In genomic region chr2:111838992-111839391, GRCh38 we compare ENCODE assay signal across 7 cellular contexts. TPM values are rescaled to one million over a fixed set of nuclear protein-coding genes. Genes with fewer than 3 reads are reported as not detected.
DNase-seq lines count a peak whose midpoint lies in the region; ATAC-seq and TF ChIP-seq lines count a peak whose summit lies in the region.
"Not testable (repeated sequence)": the region's sequence is repeated elsewhere in the genome, so short reads cannot be mapped to it uniquely, and the experiment has no call there.

No MANE protein-coding gene starts in this region.

- not testable (repeated sequence) for DNase-seq in CD8-positive, alpha-beta memory T cell; T-helper 17 cell; activated CD8-positive, alpha-beta memory T cell treated with anti-CD3 and anti-CD28 coated beads, Interleukin-2, amount 10 ng/mL, durations not matched to agents 7 days and 5 days; MCF 10A (ENCODE audit: unreplicated experiment); immature natural killer cell; nephron progenitor cell; stimulated activated effector memory CD8-positive, alpha-beta T cell treated with anti-CD3 and anti-CD28 coated beads, Interleukin-12 subunit alpha, Interleukin-12 subunit beta, amount 100 ng/mL, for 72 hours (ENCODE audit: low spot score in 2 of 2)

- not testable (repeated sequence) for ATAC-seq in T-helper 17 cell; activated CD8-positive, alpha-beta memory T cell treated with anti-CD3 and anti-CD28 coated beads, Interleukin-2, amount 10 ng/mL, durations not matched to agents 7 days and 5 days; stimulated activated effector memory CD8-positive, alpha-beta T cell treated with anti-CD3 and anti-CD28 coated beads, Interleukin-12 subunit alpha, Interleukin-12 subunit beta, amount 100 ng/mL, for 72 hours

- peaks cover 0 to 55% (median 8%) of the 10 kb centered on the region in 3 donors for H3K36me3 Mint-ChIP-seq in CD8-positive, alpha-beta memory T cell
- H3K36me3 Mint-ChIP-seq in T-helper 17 cell (ENCODE audit: low read depth) = not testable (repeated sequence)
- peaks cover 29% of the 10 kb centered on the region for H3K36me3 Mint-ChIP-seq in activated CD8-positive, alpha-beta memory T cell treated with anti-CD3 and anti-CD28 coated beads, Interleukin-2, amount 10 ng/mL, durations not matched to agents 7 days and 5 days
- H3K36me3 Mint-ChIP-seq in MCF 10A (ENCODE audit: insufficient read depth, unreplicated experiment) = peaks cover 60% of the 10 kb centered on the region
- H3K36me3 Mint-ChIP-seq in immature natural killer cell = peaks cover 11 to 31% (median 18%) of the 10 kb centered on the region in 3 donors
- H3K36me3 Mint-ChIP-seq in nephron progenitor cell (ENCODE audit: low read depth) = peaks cover 58% of the 10 kb centered on the region
- peaks cover 89% of the 10 kb centered on the region for H3K36me3 Mint-ChIP-seq in stimulated activated effector memory CD8-positive, alpha-beta T cell treated with anti-CD3 and anti-CD28 coated beads, Interleukin-12 subunit alpha, Interleukin-12 subunit beta, amount 100 ng/mL, for 72 hours

- not testable (repeated sequence) for H3K4me1 ChIP-seq in CD8-positive, alpha-beta memory T cell (ENCODE audit: insufficient read depth, low read length)

- peak overlapping the region in 6 of 8 donors; percentile 6 to 87 (median 58) for H3K27ac Mint-ChIP-seq in CD8-positive, alpha-beta memory T cell
- H3K27ac Mint-ChIP-seq in T-helper 17 cell = peak overlapping the region; percentile 61
- peak overlapping the region; percentile 37 for H3K27ac Mint-ChIP-seq in activated CD8-positive, alpha-beta memory T cell treated with anti-CD3 and anti-CD28 coated beads, Interleukin-2, amount 10 ng/mL, durations not matched to agents 7 days and 5 days
- peak overlapping the region; percentile 23 for H3K27ac Mint-ChIP-seq in MCF 10A (ENCODE audit: low read depth, unreplicated experiment)
- peak overlapping the region in 4 of 6 donors; percentile 1 to 54 (median 36) for H3K27ac Mint-ChIP-seq in immature natural killer cell
- peak overlapping the region; percentile 87 for H3K27ac Mint-ChIP-seq in nephron progenitor cell
- H3K27ac Mint-ChIP-seq in stimulated activated effector memory CD8-positive, alpha-beta T cell treated with anti-CD3 and anti-CD28 coated beads, Interleukin-12 subunit alpha, Interleukin-12 subunit beta, amount 100 ng/mL, for 72 hours = peak overlapping the region; percentile 62

- intact Hi-C loops in MCF 10A (cut with micrococcal nuclease) = not testable (repeated sequence)

- not testable (repeated sequence) for H3K27ac ChIP-seq in CD8-positive, alpha-beta memory T cell (ENCODE audit: low read depth, low read length)

- not testable (repeated sequence) for H3K4me3 Mint-ChIP-seq in CD8-positive, alpha-beta memory T cell; T-helper 17 cell; activated CD8-positive, alpha-beta memory T cell treated with anti-CD3 and anti-CD28 coated beads, Interleukin-2, amount 10 ng/mL, durations not matched to agents 7 days and 5 days; MCF 10A (ENCODE audit: unreplicated experiment); immature natural killer cell; nephron progenitor cell; stimulated activated effector memory CD8-positive, alpha-beta T cell treated with anti-CD3 and anti-CD28 coated beads, Interleukin-12 subunit alpha, Interleukin-12 subunit beta, amount 100 ng/mL, for 72 hours

- not testable (repeated sequence) for H3K27me3 ChIP-seq in CD8-positive, alpha-beta memory T cell (ENCODE audit: insufficient read depth, low read length, poor library complexity, severe bottlenecking)

- H3K4me3 ChIP-seq in CD8-positive, alpha-beta memory T cell (ENCODE audit: low read length) = not testable (repeated sequence)

- H3K9me3 Mint-ChIP-seq in CD8-positive, alpha-beta memory T cell; activated CD8-positive, alpha-beta memory T cell treated with anti-CD3 and anti-CD28 coated beads, Interleukin-2, amount 10 ng/mL, durations not matched to agents 7 days and 5 days (ENCODE audit: low read depth); MCF 10A (ENCODE audit: unreplicated experiment); immature natural killer cell; nephron progenitor cell; stimulated activated effector memory CD8-positive, alpha-beta T cell treated with anti-CD3 and anti-CD28 coated beads, Interleukin-12 subunit alpha, Interleukin-12 subunit beta, amount 100 ng/mL, for 72 hours: not testable (repeated sequence)

- TF ChIP-seq CTCF in MCF 10A (IDR thresholded peaks at IDR 0.05; ENCODE audit: unreplicated experiment); nephron progenitor cell (IDR thresholded peaks at IDR 0.05): not testable (repeated sequence)

- not testable (repeated sequence) for H3K36me3 ChIP-seq in CD8-positive, alpha-beta memory T cell (ENCODE audit: insufficient read depth, low read length)

- H3K27me3 Mint-ChIP-seq in CD8-positive, alpha-beta memory T cell; T-helper 17 cell; activated CD8-positive, alpha-beta memory T cell treated with anti-CD3 and anti-CD28 coated beads, Interleukin-2, amount 10 ng/mL, durations not matched to agents 7 days and 5 days; MCF 10A (ENCODE audit: insufficient read depth, unreplicated experiment); immature natural killer cell (ENCODE audit: low read depth in 3 of 3); nephron progenitor cell (ENCODE audit: low read depth, poor library complexity): not testable (repeated sequence)

- POLR2A ChIA-PET in CD8-positive, alpha-beta memory T cell (lab: Charles Lee); MCF 10A (lab: Yijun Ruan, JAX): not testable (repeated sequence)

- not testable (repeated sequence) for H3K9me3 ChIP-seq in CD8-positive, alpha-beta memory T cell (ENCODE audit: low read length); T-helper 17 cell (ENCODE audit: control insufficient read depth, low read length, poor library complexity, severe bottlenecking)

- CTCF ChIA-PET in CD8-positive, alpha-beta memory T cell (lab: Charles Lee); activated CD8-positive, alpha-beta memory T cell treated with anti-CD3 and anti-CD28 coated beads, Interleukin-2, amount 10 ng/mL, durations not matched to agents 7 days and 5 days (lab: Charles Lee); MCF 10A (lab: Yijun Ruan, JAX): not testable (repeated sequence)

- peaks cover 0 to 18% (median 6%) of the 10 kb centered on the region in 3 donors for H3K4me1 Mint-ChIP-seq in CD8-positive, alpha-beta memory T cell
- H3K4me1 Mint-ChIP-seq in T-helper 17 cell (peaks cover 11% of the 10 kb centered on the region), immature natural killer cell (peaks cover 2 to 11% of the 10 kb centered on the region in 2 donors)
- H3K4me1 Mint-ChIP-seq in activated CD8-positive, alpha-beta memory T cell treated with anti-CD3 and anti-CD28 coated beads, Interleukin-2, amount 10 ng/mL, durations not matched to agents 7 days and 5 days = peaks cover 15% of the 10 kb centered on the region
- H3K4me1 Mint-ChIP-seq in MCF 10A (ENCODE audit: insufficient read depth, unreplicated experiment); nephron progenitor cell; stimulated activated effector memory CD8-positive, alpha-beta T cell treated with anti-CD3 and anti-CD28 coated beads, Interleukin-12 subunit alpha, Interleukin-12 subunit beta, amount 100 ng/mL, for 72 hours: not testable (repeated sequence)

- BruUV-seq in MCF 10A (replicated peaks; lab: Mats Ljungman, UMichigan) = not testable (repeated sequence)

RNA-seq across cellular contexts. Expression of gene ANAPC1, which starts 45.0 kb away (rescaled TPM):
- total RNA-seq in CD8-positive, alpha-beta memory T cell = 100 to 1,000 TPM; 128 to 131 TPM
- polyA plus RNA-seq in CD8-positive, alpha-beta memory T cell = 28.9 TPM
- total RNA-seq in T-helper 17 cell = 10 to 100 TPM; 49.0 to 50.6 TPM
- 10 to 100 TPM; 71.5 to 97.1 TPM for total RNA-seq in activated CD8-positive, alpha-beta memory T cell treated with anti-CD3 and anti-CD28 coated beads, Interleukin-2, amount 10 ng/mL, durations not matched to agents 7 days and 5 days
- 48.8 and 66.1 TPM in 2 replicates for total RNA-seq in MCF 10A (2022)
- 10 to 100 TPM in 2 of 3 donors, 1 to 10 TPM in 1; 9.0 to 20.8 (median 13.7) TPM for polyA plus RNA-seq in immature natural killer cell

RNA-seq across cellular contexts. Expression of gene MERTK, which starts 59.4 kb away (rescaled TPM):
- under 1 TPM; 0.75 to 0.88 TPM for total RNA-seq in CD8-positive, alpha-beta memory T cell
- 0.14 TPM for polyA plus RNA-seq in CD8-positive, alpha-beta memory T cell
- total RNA-seq in T-helper 17 cell (under 1 TPM; 0.12 to 0.13 TPM), MCF 10A (2022) (0.19 and 0.49 TPM in 2 replicates)
- under 1 TPM; 0.09 to 0.30 TPM for total RNA-seq in activated CD8-positive, alpha-beta memory T cell treated with anti-CD3 and anti-CD28 coated beads, Interleukin-2, amount 10 ng/mL, durations not matched to agents 7 days and 5 days
- under 1 TPM in 1 of 3 donors, not detected in 2; 0.27 TPM for polyA plus RNA-seq in immature natural killer cell

Comparison
In these comparisons a context has a peak if more than half of its experiments do, and no peak if none do; other contexts are left out.
1. H3K27ac Mint-ChIP-seq: peak in every context shown above with its lines; median percentile 87 in nephron progenitor cell; 62 in stimulated activated effector memory CD8-positive, alpha-beta T cell treated with anti-CD3 and anti-CD28 coated beads, Interleukin-12 subunit alpha, Interleukin-12 subunit beta, amount 100 ng/mL, for 72 hours; 61 in T-helper 17 cell; 58 in CD8-positive, alpha-beta memory T cell; 37 in activated CD8-positive, alpha-beta memory T cell treated with anti-CD3 and anti-CD28 coated beads, Interleukin-2, amount 10 ng/mL, durations not matched to agents 7 days and 5 days; 36 in immature natural killer cell; 23 in MCF 10A.